7 cellular contexts compared by ENCODE assay signal in genomic region chr7:22992874-22993840, GRCh38. TPM values are rescaled to one million over a fixed set of nuclear protein-coding genes. Genes with fewer than 3 reads are reported as not detected.
DNase-seq lines count a peak whose midpoint lies in the region; ATAC-seq and TF ChIP-seq lines count a peak whose summit lies in the region.

No MANE protein-coding gene starts in this region.

- no peak overlapping the region for H3K27ac Mint-ChIP-seq in type B pancreatic cell

- DNase-seq in stimulated activated CD4-positive, alpha-beta T cell treated with anti-CD3 and anti-CD28 coated beads, Interleukin-1b, Interleukin-23, amount 100 ng/mL, for 48 hours = peak; percentile 19
- no peak for DNase-seq in foreskin fibroblast
- no peak for DNase-seq in osteoblast (ENCODE audit: insufficient read length, low spot score, missing footprints)
- DNase-seq in type B pancreatic cell (ENCODE audit: extremely low spot score, unreplicated experiment) = no peak

- H3K27ac ChIP-seq in osteoblast (ENCODE audit: low read depth, low read length) = no peak overlapping the region

- H3K79me2 ChIP-seq in osteoblast (ENCODE audit: insufficient read depth, low read length) = peaks cover 87% of the 10 kb centered on the region

- no peaks in the 10 kb centered on the region for H3K9me3 Mint-ChIP-seq in type B pancreatic cell

- H3K4me1 Mint-ChIP-seq in type B pancreatic cell (ENCODE audit: unreplicated experiment) = no peaks in the 10 kb centered on the region

- peaks cover 20% of the 10 kb centered on the region for H3K4me1 ChIP-seq in osteoblast (ENCODE audit: insufficient read depth, low read length)

- no peak overlapping the region for H3K4me3 Mint-ChIP-seq in type B pancreatic cell

- no peaks in the 10 kb centered on the region for H3K27me3 Mint-ChIP-seq in type B pancreatic cell

- TF ChIP-seq CTCF in foreskin fibroblast (IDR thresholded peaks at IDR 0.05; ENCODE audit: low read depth, low read length) (no peak), osteoblast (IDR thresholded peaks at IDR 0.05; ENCODE audit: extremely low read depth, low read depth, low read length) (no peak), type B pancreatic cell (conservative IDR thresholded peaks at IDR 0.05) (no peak)

- no peak overlapping the region for H3K4me2 ChIP-seq in osteoblast (ENCODE audit: insufficient read depth, low read length)

- H3K27me3 ChIP-seq in osteoblast (ENCODE audit: insufficient read depth, low read length) = no peaks in the 10 kb centered on the region

- H3K36me3 ChIP-seq in osteoblast (ENCODE audit: insufficient read depth, low read length) = peaks cover 14% of the 10 kb centered on the region

- peaks cover 21% of the 10 kb centered on the region for H4K20me1 ChIP-seq in osteoblast (ENCODE audit: insufficient read depth, low read length)

- no peak overlapping the region for H2AFZ ChIP-seq in osteoblast (ENCODE audit: low read length)

- H3K4me3 ChIP-seq in foreskin fibroblast (ENCODE audit: low read depth in 1 of 2, low read length in 2 of 2) (no peak overlapping the region), osteoblast (ENCODE audit: insufficient read depth, low read length) (no peak overlapping the region)

- no peaks in the 10 kb centered on the region for H3K9me3 ChIP-seq in osteoblast (ENCODE audit: low read depth, low read length)

- peaks cover 3% of the 10 kb centered on the region for H3K36me3 Mint-ChIP-seq in type B pancreatic cell

- ATAC-seq in GM19328 (IDR thresholded peaks at IDR 0.05; ENCODE audit: unreplicated experiment) (peak; percentile 83), HG02623 (IDR thresholded peaks at IDR 0.05; ENCODE audit: unreplicated experiment) (peak; percentile 74), HG03575 (IDR thresholded peaks at IDR 0.05; ENCODE audit: extremely low read depth, insufficient number of reproducible peaks, low FRiP score, unreplicated experiment) (peak; percentile 60)

RNA-seq across cellular contexts. Expression of gene HYCC1, which starts 20.8 kb away (rescaled TPM):
- 103 and 121 TPM in 2 replicates for total RNA-seq in osteoblast
- 26.7 and 32.9 TPM in 2 replicates for total RNA-seq in type B pancreatic cell (ENCODE audit: low replicate concordance)
